Comparison of ENCODE assay signal across 18 cellular contexts in the genomic region with DNA sequence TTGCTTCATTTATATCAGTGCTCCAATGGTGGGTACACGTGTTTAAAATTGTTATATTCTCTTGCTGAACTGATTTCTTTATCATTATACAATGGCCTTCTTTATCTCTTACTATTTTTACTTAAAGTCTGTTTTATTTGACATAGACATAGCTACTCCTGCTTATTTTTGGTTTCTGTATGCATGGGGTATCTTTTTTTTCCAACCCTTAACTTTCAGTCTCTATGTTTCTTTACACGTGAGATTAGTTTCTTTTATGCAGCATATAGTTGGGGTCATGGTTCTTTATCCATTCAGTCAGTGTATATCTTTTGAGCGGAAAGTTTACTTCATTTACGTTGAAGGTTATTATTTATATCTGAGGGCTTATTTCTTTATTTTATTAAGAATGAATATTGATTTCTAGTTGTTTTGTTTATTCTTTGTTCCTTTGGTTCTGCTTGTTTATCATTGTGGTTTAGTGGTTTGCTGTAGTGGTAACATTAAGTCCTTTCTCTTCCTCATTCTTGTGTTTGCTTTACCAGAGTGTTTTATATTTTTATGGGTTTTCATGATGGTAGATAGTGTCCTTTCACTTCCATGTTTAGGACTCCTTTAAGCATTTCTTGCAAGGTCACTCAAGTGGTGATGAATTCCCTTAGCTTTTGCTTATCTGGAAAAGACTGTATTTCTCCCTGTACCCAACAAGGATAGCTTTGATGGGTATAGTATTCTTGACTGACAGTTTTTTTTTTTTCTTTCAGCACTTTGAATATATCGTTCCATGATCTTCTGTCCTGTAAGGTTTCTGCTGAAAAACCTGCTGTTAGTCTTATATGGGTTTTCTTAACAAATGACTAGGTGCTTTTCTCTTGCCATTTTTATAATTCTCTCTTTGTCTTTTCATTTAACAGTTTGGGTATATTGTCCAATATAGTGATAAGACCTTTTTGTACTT. TPM values are rescaled to one million over a fixed set of nuclear protein-coding genes. Genes with fewer than 3 reads are reported as not detected.
DNase-seq lines count a peak whose midpoint lies in the region; ATAC-seq and TF ChIP-seq lines count a peak whose summit lies in the region.
"Had no signal": no experiment of that assay in that cellular context is flagged by ENCODE, and none has a peak within 500 bp of the region (broad histone marks: within the 10 kb centered on the region; RNA-seq: fewer than 3 reads in every experiment).

No MANE protein-coding gene starts in this region.

- no peaks in the 10 kb centered on the region for H3K4me1 Mint-ChIP-seq in GM23338

- intact Hi-C loops in aorta (cut with DNase I): no loop called here

- H3K4me1 ChIP-seq in SK-N-SH (ENCODE audit: control insufficient read depth in 1 of 2, insufficient read depth in 2 of 2, low read depth in 1 of 2, low read length in 1 of 2) (no peaks in the 10 kb centered on the region), aorta (ENCODE audit: control insufficient read depth in 1 of 2, insufficient read depth in 2 of 2, low read length in 2 of 2) (no peaks in the 10 kb centered on the region), GM23338 (ENCODE audit: insufficient read depth) (no peaks in the 10 kb centered on the region)
- H3K4me1 ChIP-seq: sigmoid colon, SJSA1, vagina had no signal

- peak; percentile 30 for DNase-seq in NOMO-1 treated with dmso at 0.1 percent for 144 hours (lab: John Stamatoyannopoulos, UW; ENCODE audit: unreplicated experiment)
- no peak for DNase-seq in SK-N-SH
- DNase-seq in aorta: no peak
- no peak for DNase-seq in GM23338 (ENCODE audit: low spot score)
- DNase-seq: DMS53, mammary epithelial cell, NCI-H146, NCI-H82, sigmoid colon had no signal

- H4K20me1 ChIP-seq in SK-N-SH (ENCODE audit: insufficient read depth) (no peaks in the 10 kb centered on the region), GM23338 (replicated peaks; ENCODE audit: insufficient read depth) (no peaks in the 10 kb centered on the region)

- H3K9ac ChIP-seq in SK-N-SH: no peak overlapping the region

- H2AFZ ChIP-seq in SK-N-SH (ENCODE audit: low read depth): no peak overlapping the region
- H2AFZ ChIP-seq in GM23338: no peak overlapping the region

- no peak overlapping the region for H3K4me3 ChIP-seq in SK-N-SH (ENCODE audit: low read depth in 2 of 2, low read length in 1 of 2)
- no peak overlapping the region for H3K4me3 ChIP-seq in aorta (ENCODE audit: low read length in 2 of 2)
- no peak overlapping the region for H3K4me3 ChIP-seq in GM23338
- H3K4me3 ChIP-seq: sigmoid colon, SJSA1, vagina had no signal

- H3K4me3 Mint-ChIP-seq in GM23338: no peak overlapping the region
- H3K4me3 Mint-ChIP-seq: dendritic cell treated with granulocyte-macrophage colony-stimulating factor and Interleukin-4, amounts not matched to agents 40 ng/mL and 50 ng/mL, for 4 days; stimulated activated naive CD8-positive, alpha-beta T cell treated with anti-CD3 and anti-CD28 coated beads, Interleukin-15, Interleukin-2, amounts not matched to agents 100 ng/mL and 50 ng/mL, for 24 hours had no signal

- no peak overlapping the region for H3K4me2 ChIP-seq in SK-N-SH
- no peak overlapping the region for H3K4me2 ChIP-seq in GM23338

- peaks cover 5% of the 10 kb centered on the region; the same call in 2 of the 3 replicates for H3K36me3 Mint-ChIP-seq in GM23338 (ENCODE audit: low read depth)

- no peaks in the 10 kb centered on the region for H3K27me3 Mint-ChIP-seq in GM23338 (ENCODE audit: insufficient read depth, low read depth, poor library complexity)
- H3K27me3 Mint-ChIP-seq: stimulated activated naive CD8-positive, alpha-beta T cell treated with anti-CD3 and anti-CD28 coated beads, Interleukin-15, Interleukin-2, amounts not matched to agents 100 ng/mL and 50 ng/mL, for 24 hours had no signal

- H3K79me2 ChIP-seq in SK-N-SH (ENCODE audit: insufficient read depth) (no peaks in the 10 kb centered on the region), GM23338 (replicated peaks; ENCODE audit: insufficient read depth) (no peaks in the 10 kb centered on the region)

- no peak overlapping the region for H3K27ac Mint-ChIP-seq in GM23338
- H3K27ac Mint-ChIP-seq: dendritic cell treated with granulocyte-macrophage colony-stimulating factor and Interleukin-4, amounts not matched to agents 40 ng/mL and 50 ng/mL, for 4 days; stimulated activated naive CD8-positive, alpha-beta T cell treated with anti-CD3 and anti-CD28 coated beads, Interleukin-15, Interleukin-2, amounts not matched to agents 100 ng/mL and 50 ng/mL, for 24 hours had no signal

- H3K9me3 ChIP-seq in SK-N-SH (peaks cover 10% of the 10 kb centered on the region; the same call in 1 of the 2 replicates), aorta (ENCODE audit: control insufficient read depth, low read length) (peaks cover 1% of the 10 kb centered on the region)
- H3K9me3 ChIP-seq: sigmoid colon, SJSA1, vagina had no signal

- CTCF ChIA-PET in SK-N-SH (lab: Yijun Ruan, JAX): no interaction called here

- POLR2A ChIA-PET in SK-N-SH (lab: Yijun Ruan, JAX): no interaction called here

- no peaks in the 10 kb centered on the region for H3K9me2 ChIP-seq in SK-N-SH
- H3K9me2 ChIP-seq in GM23338 (ENCODE audit: insufficient read depth): no peaks in the 10 kb centered on the region; the same call in 1 of the 2 replicates

- H3F3A ChIP-seq in SK-N-SH (replicated peaks; ENCODE audit: insufficient read depth) (no peaks in the 10 kb centered on the region), GM23338 (replicated peaks; ENCODE audit: low read depth) (no peaks in the 10 kb centered on the region)

- TF ChIP-seq RAD21 in SK-N-SH (IDR thresholded peaks at IDR 0.05; ENCODE audit: low read length): no peak

- peaks cover 36% of the 10 kb centered on the region for H3K9me3 Mint-ChIP-seq in GM23338

- 52% methylated on average over 5 of the region's 5 CpGs for WGBS in SK-N-SH (ENCODE audit: low lambda C conversion rate)
- WGBS in aorta, 2 donors: 59 to 76% methylated on average over 5 of the region's 5 CpGs

- H3K36me3 ChIP-seq in SK-N-SH (replicated peaks in 1 of 2; ENCODE audit: control insufficient read depth in 1 of 2, insufficient read depth in 2 of 2, low read length in 1 of 2): no peaks in the 10 kb centered on the region
- no peaks in the 10 kb centered on the region for H3K36me3 ChIP-seq in aorta (ENCODE audit: control insufficient read depth in 1 of 2, insufficient read depth in 2 of 2, low read length in 1 of 2)
- H3K36me3 ChIP-seq in GM23338 (ENCODE audit: insufficient read depth): no peaks in the 10 kb centered on the region
- H3K36me3 ChIP-seq: sigmoid colon, SJSA1, vagina had no signal

- peak; percentile 63 for ATAC-seq in GM18861 (IDR thresholded peaks at IDR 0.05; ENCODE audit: unreplicated experiment)
- peak; percentile 80 for ATAC-seq in GM21528 (IDR thresholded peaks at IDR 0.05; ENCODE audit: low FRiP score, unreplicated experiment)
- peak; percentile 83 for ATAC-seq in HG03159 (IDR thresholded peaks at IDR 0.05; ENCODE audit: unreplicated experiment)
- ATAC-seq in GM19023 (IDR thresholded peaks at IDR 0.05; ENCODE audit: unreplicated experiment): no peak
- no peak for ATAC-seq in aorta (ENCODE audit: low FRiP score)
- ATAC-seq in GM23338: no peak

- H3K27ac ChIP-seq in SK-N-SH (ENCODE audit: low read depth in 2 of 2, low read length in 1 of 2) (no peak overlapping the region), aorta (ENCODE audit: low read depth in 1 of 2, low read length in 2 of 2) (no peak overlapping the region), GM23338 (ENCODE audit: low read depth) (no peak overlapping the region)
- H3K27ac ChIP-seq: sigmoid colon, SJSA1, vagina, VCaP had no signal

- no peaks in the 10 kb centered on the region for H3K27me3 ChIP-seq in SK-N-SH (ENCODE audit: insufficient read depth)
- no peaks in the 10 kb centered on the region for H3K27me3 ChIP-seq in aorta (ENCODE audit: control insufficient read depth in 1 of 2, insufficient read depth in 2 of 2, low read length in 1 of 2)
- no peaks in the 10 kb centered on the region for H3K27me3 ChIP-seq in GM23338 (ENCODE audit: insufficient read depth)
- H3K27me3 ChIP-seq: sigmoid colon, SJSA1, vagina had no signal

- TF ChIP-seq EP300 in SK-N-SH (IDR thresholded peaks at IDR 0.05; ENCODE audit: borderline replicate concordance in 1 of 2, low read depth in 1 of 2, low read length in 1 of 2): no peak

- TF ChIP-seq CTCF in SK-N-SH (IDR thresholded peaks at IDR 0.05) (no peak), GM23338 (conservative IDR thresholded peaks at IDR 0.05; ENCODE audit: low read depth in 2 of 2) (no peak)

TF ChIP-seq in SK-N-SH, 30 proteins besides CTCF, POLR2A, EP300 and RAD21 (continues in another document):
- no peak for TF ChIP-seq FOSL2 (IDR thresholded peaks at IDR 0.05; ENCODE audit: borderline replicate concordance, low read depth)
- TF ChIP-seq YY1 (IDR thresholded peaks at IDR 0.05; ENCODE audit: low read depth): no peak
- TF ChIP-seq JUND (IDR thresholded peaks at IDR 0.05): no peak
- no peak for TF ChIP-seq MEF2A (IDR thresholded peaks at IDR 0.05; ENCODE audit: borderline replicate concordance, low read depth)
- TF ChIP-seq TCF12 (IDR thresholded peaks at IDR 0.05): no peak

TF ChIP-seq in GM23338, 12 proteins besides CTCF, POLR2A, EP300 and RAD21 (continues in another document):
- no peak for TF ChIP-seq ZNF331 (CRISPR knock-in tag; IDR thresholded peaks at IDR 0.05; ENCODE audit: low read depth)
- no peak for TF ChIP-seq CREB1 (CRISPR knock-in tag; IDR thresholded peaks at IDR 0.05; ENCODE audit: low read depth)
- no peak for TF ChIP-seq JUNB (IDR thresholded peaks at IDR 0.05; ENCODE audit: unreplicated experiment)
- no peak for TF ChIP-seq STAT1 (IDR thresholded peaks at IDR 0.05; ENCODE audit: unreplicated experiment)
- TF ChIP-seq POLR2AphosphoS5 (IDR thresholded peaks at IDR 0.05; ENCODE audit: low read depth): no peak
- TF ChIP-seq, protein P1, sequence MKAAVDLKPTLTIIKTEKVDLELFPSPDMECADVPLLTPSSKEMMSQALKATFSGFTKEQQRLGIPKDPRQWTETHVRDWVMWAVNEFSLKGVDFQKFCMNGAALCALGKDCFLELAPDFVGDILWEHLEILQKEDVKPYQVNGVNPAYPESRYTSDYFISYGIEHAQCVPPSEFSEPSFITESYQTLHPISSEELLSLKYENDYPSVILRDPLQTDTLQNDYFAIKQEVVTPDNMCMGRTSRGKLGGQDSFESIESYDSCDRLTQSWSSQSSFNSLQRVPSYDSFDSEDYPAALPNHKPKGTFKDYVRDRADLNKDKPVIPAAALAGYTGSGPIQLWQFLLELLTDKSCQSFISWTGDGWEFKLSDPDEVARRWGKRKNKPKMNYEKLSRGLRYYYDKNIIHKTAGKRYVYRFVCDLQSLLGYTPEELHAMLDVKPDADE (IDR thresholded peaks at IDR 0.05): no peak

RNA-seq across cellular contexts. Expression of a gene that starts 38.3 kb away (rescaled TPM):
- polyA plus RNA-seq in SK-N-SH (2012; rRNA removed) (7.4 and 7.9 TPM in 2 replicates), aorta (1 to 10 TPM; 1.9 to 8.3 TPM), GM23338 (2016; fragmentation: Nextera tagmentation; extraction: Ambion mirVana) (20.2 and 22.6 TPM in 2 replicates)
- 7.3 and 7.5 TPM in 2 replicates for polyA plus RNA-seq in SK-N-SH (2012; cell fraction: cytosol; rRNA removed)
- polyA plus RNA-seq in SK-N-SH (2012; cell fraction: nucleus; rRNA removed): 13.9 and 14.1 TPM in 2 replicates
- total RNA-seq in aorta: 10 to 100 TPM; 11.5 to 12.2 TPM
- 18.7 and 25.9 TPM in 2 replicates for total RNA-seq in GM23338 (2014; rRNA removed; shearing (Covaris generic))

Comparison
In these comparisons a context has a peak if more than half of its experiments do, and no peak if none do; other contexts are left out.
1. ATAC-seq: peak in GM18861 (single experiment), GM21528 (single experiment) and HG03159 (single experiment); none in GM19023 (single experiment), aorta (single experiment) and GM23338 (single experiment).